33 cellular contexts compared by ENCODE assay signal in the genomic region with DNA sequence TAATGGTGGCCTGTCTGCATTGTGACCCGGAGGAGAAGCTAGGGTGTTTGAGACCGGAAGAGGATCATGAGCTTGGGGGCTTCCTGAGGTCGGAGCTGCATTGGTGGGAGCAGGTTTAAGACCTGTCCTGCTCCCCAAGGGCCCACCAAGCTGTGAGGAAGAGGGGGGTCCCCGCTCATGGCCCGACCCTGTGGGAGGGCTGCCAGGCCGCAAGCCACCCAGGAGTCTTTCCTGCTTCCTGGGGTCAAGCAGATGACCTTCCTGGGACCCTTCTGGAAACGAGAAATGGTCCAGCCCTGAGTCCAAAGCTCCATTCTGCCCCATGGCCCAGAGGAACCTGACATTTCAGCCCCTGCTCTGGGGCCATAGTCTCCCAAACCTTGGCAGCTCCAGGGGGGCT.
DNase-seq lines count a peak whose midpoint lies in the region; ATAC-seq, FAIRE-seq and TF ChIP-seq lines count a peak whose summit lies in the region.
"Had no signal": no experiment of that assay in that cellular context is flagged by ENCODE, and none has a peak within 500 bp of the region (broad histone marks: within the 10 kb centered on the region; RNA-seq: fewer than 3 reads in every experiment).

No MANE protein-coding gene starts in this region.

- H2AFZ ChIP-seq in neuronal stem cell (ENCODE audit: low read length), result no peak overlapping the region

- DNase-seq in A549 (ENCODE audit: low read depth in 1 of 2, low spot score in 1 of 2) (no peak), H7 (peak; percentile 37), right cardiac atrium (peak in 2 of 3 donors; percentile 6 to 24), neuronal stem cell (ENCODE audit: low spot score) (no peak), esophagus squamous epithelium (lab: John Stamatoyannopoulos, UW) (no peak), NOMO-1 treated with dmso at 0.1 percent for 144 hours (lab: John Stamatoyannopoulos, UW; ENCODE audit: unreplicated experiment) (no peak), activated gamma-delta T cell (lab: John Stamatoyannopoulos, UW) (no peak)
- DNase-seq: ACHN; activated CD4-positive, alpha-beta T cell treated with anti-CD3 and anti-CD28 coated beads, Interleukin-2, amount 10 ng/mL, durations not matched to agents 7 days and 5 days; CD8-positive, alpha-beta memory T cell; DMS 273 treated with DMSO at 0.1 percent for 48 hours; effector CD4-positive, alpha-beta T cell; MG63; NCI-H1417; NCI-H2029 treated with DMSO at 0.1 percent for 48 hours; NCI-H2227 treated with DMSO at 0.1 percent for 48 hours; NCI-H69; retina; SHP77 treated with DMSO at 0.1 percent for 48 hours; T1000; WERI-Rb-1 had no signal

- H2BK120ac ChIP-seq in neuronal stem cell (ENCODE audit: low read depth, low read length), result no peak overlapping the region

- no peak overlapping the region for H2BK12ac ChIP-seq in neuronal stem cell (ENCODE audit: low read length)

- no peak overlapping the region for H3K9ac ChIP-seq in neuronal stem cell (ENCODE audit: low read depth, low read length, poor library complexity)
- H3K9ac ChIP-seq: KMS-11 had no signal

- H3K79me1 ChIP-seq in neuronal stem cell (ENCODE audit: low read depth, low read length), result peaks cover 2% of the 10 kb centered on the region

- peaks cover 18% of the 10 kb centered on the region; the same call in 2 of the 3 replicates for H3K4me1 ChIP-seq in A549
- no peaks in the 10 kb centered on the region for H3K4me1 ChIP-seq in right cardiac atrium (ENCODE audit: control insufficient read depth, insufficient read depth, low read length)
- H3K4me1 ChIP-seq in neuronal stem cell (ENCODE audit: control insufficient read depth in 2 of 2, insufficient read depth in 1 of 2, low read depth in 1 of 2, low read length in 2 of 2), result peaks cover 11 to 16% of the 10 kb centered on the region in 2 donors
- H3K4me1 ChIP-seq in esophagus squamous epithelium, result peaks cover 8 to 27% (median 10%) of the 10 kb centered on the region in 3 donors
- H3K4me1 ChIP-seq: colonic mucosa had no signal

- TF ChIP-seq RAD21 in A549 (conservative IDR thresholded peaks at IDR 0.05 in 1 of 2, IDR thresholded peaks at IDR 0.05 in 1 of 2), result no peak

- WGBS in A549 (ENCODE audit: missing lambda C conversion rate), result 55% methylated on average over 7 of the region's 7 CpGs
- WGBS in right cardiac atrium, result 76% methylated on average over 7 of the region's 7 CpGs
- WGBS in neuronal stem cell (ENCODE audit: extremely low coverage in 2 of 2, insufficient read length in 2 of 2, insufficient replicate concordance in 1 of 2), 2 donors, result no CpG with 5 or more reads among the region's 7 CpGs
- 82 to 91% methylated on average over 3 to 6 of the region's 7 CpGs for WGBS in esophagus squamous epithelium, 2 donors

- H2BK5ac ChIP-seq in neuronal stem cell (ENCODE audit: low read length), result no peak overlapping the region

- POLR2A ChIA-PET in A549 (lab: Yijun Ruan, JAX), result no interaction called here

- H3K27ac ChIP-seq in A549 (peak overlapping the region; percentile 38 to 72; a peak in 4 of 6 replicates), right cardiac atrium (ENCODE audit: low read length) (no peak overlapping the region), neuronal stem cell (replicated peaks; ENCODE audit: low read length) (no peak overlapping the region), esophagus squamous epithelium (no peak overlapping the region)
- H3K27ac ChIP-seq: colonic mucosa, epithelial cell of prostate, KMS-11, left lung, ovary, vagina, WERI-Rb-1 had no signal

- H3K4me2 ChIP-seq in A549 (peak overlapping the region; percentile 26; the same call in 2 of the 3 replicates), neuronal stem cell (ENCODE audit: insufficient read depth, low read length, poor library complexity, severe bottlenecking) (no peak overlapping the region)
- H3K4me2 ChIP-seq: KMS-11 had no signal

- no peak for TF ChIP-seq CTCF in A549 (IDR thresholded peaks at IDR 0.05)
- TF ChIP-seq CTCF in esophagus squamous epithelium (IDR thresholded peaks at IDR 0.05), result no peak

- H3K9me3 ChIP-seq in A549, result no peaks in the 10 kb centered on the region
- no peaks in the 10 kb centered on the region for H3K9me3 ChIP-seq in right cardiac atrium (ENCODE audit: control insufficient read depth, low read length)
- no peaks in the 10 kb centered on the region for H3K9me3 ChIP-seq in neuronal stem cell (replicated peaks in 1 of 2; ENCODE audit: control insufficient read depth in 2 of 2, insufficient read depth in 1 of 2, low read depth in 1 of 2, low read length in 2 of 2)
- H3K9me3 ChIP-seq in esophagus squamous epithelium, result no peaks in the 10 kb centered on the region
- H3K9me3 ChIP-seq: breast epithelium, colonic mucosa, left lung, MG63, ovary, stomach, vagina had no signal

- FAIRE-seq in A549 (lab: Jason Lieb, UNC), result no peak
- FAIRE-seq: H1 had no signal

- ATAC-seq in A549 (no peak), right cardiac atrium (no peak), GM21619 (IDR thresholded peaks at IDR 0.05; ENCODE audit: unreplicated experiment) (no peak)
- ATAC-seq: activated naive CD4-positive, alpha-beta T cell treated with anti-CD3 and anti-CD28 coated beads, Interleukin-2, amount 50 U/mL, for 72 hours; naive thymus-derived CD8-positive, alpha-beta T cell had no signal

- no peak for TF ChIP-seq EP300 in A549 (IDR thresholded peaks at IDR 0.05)

- H3K18ac ChIP-seq in neuronal stem cell (ENCODE audit: low read length), result peak overlapping the region; percentile 38

- TF ChIP-seq POLR2A in A549 (IDR thresholded peaks at IDR 0.05; ENCODE audit: low read length) (no peak), esophagus squamous epithelium (IDR thresholded peaks at IDR 0.05) (no peak)

- peak overlapping the region; percentile 53 for H3K23ac ChIP-seq in neuronal stem cell (ENCODE audit: low read depth, low read length, poor library complexity)

- H2BK15ac ChIP-seq in neuronal stem cell (ENCODE audit: low read length), result peak overlapping the region; percentile 91

- no peak overlapping the region for H4K8ac ChIP-seq in neuronal stem cell (ENCODE audit: low read depth, low read length)

- intact Hi-C loops in right cardiac atrium (cut with DNase I), result no loop called here
- intact Hi-C loops in esophagus squamous epithelium (cut with DNase I), result no loop called here

- H3K4ac ChIP-seq in neuronal stem cell (ENCODE audit: low read length), result no peak overlapping the region

- CTCF ChIA-PET in A549 (lab: Yijun Ruan, JAX), result interaction anchor here (1.5 to 2.0 kb wide), 3 partner anchors 38 to 223 kb away, joined by 3 to 6 read pairs (median 5); no protein-coding TSS in a partner anchor

- H2AK5ac ChIP-seq in neuronal stem cell (ENCODE audit: low read depth, low read length), result peak overlapping the region; percentile 92

- H3K27me3 ChIP-seq in H7 (ENCODE audit: control insufficient read depth, insufficient read depth, low read length) (no peaks in the 10 kb centered on the region), right cardiac atrium (ENCODE audit: control insufficient read depth, insufficient read depth) (no peaks in the 10 kb centered on the region), neuronal stem cell (ENCODE audit: control insufficient read depth in 3 of 3, insufficient read depth in 3 of 3, low read depth in 1 of 3, low read length in 3 of 3) (peaks cover 0 to 54% (median 0%) of the 10 kb centered on the region in 3 experiments), esophagus squamous epithelium (peaks cover 0 to 39% (median 0%) of the 10 kb centered on the region in 4 donors)
- H3K27me3 ChIP-seq: breast epithelium, MG63, ovary, vagina had no signal

- H3K14ac ChIP-seq in neuronal stem cell (ENCODE audit: low read length), result no peak overlapping the region

- H4K91ac ChIP-seq in neuronal stem cell (ENCODE audit: low read depth, low read length, poor library complexity), result no peak overlapping the region

- no peak overlapping the region for H3K4me3 ChIP-seq in A549
- H3K4me3 ChIP-seq in H7 (ENCODE audit: insufficient read depth, low read depth, low read length), result no peak overlapping the region
- H3K4me3 ChIP-seq in right cardiac atrium (ENCODE audit: low read length), result no peak overlapping the region
- H3K4me3 ChIP-seq in neuronal stem cell (ENCODE audit: low read length in 2 of 2), result no peak overlapping the region
- H3K4me3 ChIP-seq in esophagus squamous epithelium, result no peak overlapping the region
- H3K4me3 ChIP-seq: breast epithelium, colonic mucosa, left lung, MG63, ovary, stomach, vagina had no signal

- H3K36me3 ChIP-seq in H7 (replicated peaks; ENCODE audit: control insufficient read depth, insufficient read depth, low read length), result no peaks in the 10 kb centered on the region
- no peaks in the 10 kb centered on the region for H3K36me3 ChIP-seq in neuronal stem cell (replicated peaks in 1 of 2; ENCODE audit: control insufficient read depth in 2 of 2, insufficient read depth in 2 of 2, low read length in 2 of 2)
- no peaks in the 10 kb centered on the region for H3K36me3 ChIP-seq in esophagus squamous epithelium
- H3K36me3 ChIP-seq: breast epithelium, colonic mucosa, left lung, MG63, ovary, stomach, vagina, WERI-Rb-1 had no signal

TF ChIP-seq in A549, 52 proteins besides CTCF, POLR2A, EP300 and RAD21 (continues in another document):
- TF ChIP-seq, protein P1, sequence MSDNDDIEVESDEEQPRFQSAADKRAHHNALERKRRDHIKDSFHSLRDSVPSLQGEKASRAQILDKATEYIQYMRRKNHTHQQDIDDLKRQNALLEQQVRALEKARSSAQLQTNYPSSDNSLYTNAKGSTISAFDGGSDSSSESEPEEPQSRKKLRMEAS (IDR thresholded peaks at IDR 0.05), result no peak
- TF ChIP-seq SMC3 (IDR thresholded peaks at IDR 0.05) (no peak), BHLHE40 (IDR thresholded peaks at IDR 0.05; ENCODE audit: low read depth, low read length) (no peak), CHD2 (IDR thresholded peaks at IDR 0.05; ENCODE audit: low read length, partially characterized antibody) (no peak), PBX3 (IDR thresholded peaks at IDR 0.05) (no peak)

Comparison
In these comparisons a context has a peak if more than half of its experiments do, and no peak if none do; other contexts are left out.
1. DNase-seq: peak in H7 (single experiment) and right cardiac atrium (2 of 3); none in A549 (0 of 2), neuronal stem cell (single experiment), esophagus squamous epithelium (single experiment), NOMO-1 treated with dmso at 0.1 percent for 144 hours (single experiment) and activated gamma-delta T cell (single experiment).
2. H3K27ac ChIP-seq: peak in A549 (2 of 2); none in right cardiac atrium (single experiment), neuronal stem cell (single experiment) and esophagus squamous epithelium (0 of 4).